Comparison of ENCODE assay signal across 9 cellular contexts in genomic region chr7:43700059-43700501, GRCh38. TPM values are rescaled to one million over a fixed set of nuclear protein-coding genes. Genes with fewer than 3 reads are reported as not detected.
DNase-seq lines count a peak whose midpoint lies in the region; ATAC-seq and TF ChIP-seq lines count a peak whose summit lies in the region.
"Had no signal": no experiment of that assay in that cellular context is flagged by ENCODE, and none has a peak within 500 bp of the region (broad histone marks: within the 10 kb centered on the region; RNA-seq: fewer than 3 reads in every experiment).

No MANE protein-coding gene starts in this region.

- H3K4me2 ChIP-seq in HCT116 (ENCODE audit: low read length): no peak overlapping the region

- peaks cover 89% of the 10 kb centered on the region for H3K79me2 ChIP-seq in HCT116 (ENCODE audit: insufficient read depth, low read length)

- H3K27ac ChIP-seq in HCT116 (ENCODE audit: low read depth, low read length): no peak overlapping the region
- H3K27ac ChIP-seq in brain microvascular endothelial cell: no peak overlapping the region
- H3K27ac ChIP-seq in tibial artery: no peak overlapping the region
- H3K27ac ChIP-seq: SJSA1 had no signal

- intact Hi-C loops in HCT116 (cut with micrococcal nuclease) (loop anchor here (1.0 to 5.0 kb wide), 3 partner anchors 118 to 759 kb away; no protein-coding TSS in a partner anchor), left colon (cut with DNase I, micrococcal nuclease) (loop anchor here in 1 of 2 donors (5.0 kb wide), 1 partner anchor 118 kb away; the partner anchor contains the start of gene STK17A), tibial artery (cut with DNase I; ENCODE audit: low total_unique reads) (loop anchor here (2.0 kb wide), 1 partner anchor 117 kb away; the partner anchor contains the start of gene STK17A)

- ATAC-seq in HCT116 (peak; percentile 60), left colon (peak; percentile 66), HG02981 (IDR thresholded peaks at IDR 0.05; ENCODE audit: unreplicated experiment) (no peak), HG03460 (IDR thresholded peaks at IDR 0.05; ENCODE audit: unreplicated experiment) (no peak)

- H4K20me1 ChIP-seq in HCT116 (ENCODE audit: insufficient read depth): peaks cover 16% of the 10 kb centered on the region; the same call in 1 of the 2 replicates

- RAD21 ChIA-PET in HCT116 (lab: Charles Lee; ENCODE audit: low non-redundant PET in 1 of 2, low total read pairs in 2 of 2, uncharacterized antibody in 2 of 2, unreplicated experiment in 2 of 2): interaction anchor here (0.7 to 4.3 kb wide), 7 partner anchors 52 to 397 kb away, joined by 3 to 35 read pairs (median 3); partner anchors contain the start of gene STK17A (in 2 of the 2)

- POLR2A ChIA-PET in HCT116 (lab: Charles Lee): interaction anchor here (0.5 to 4.8 kb wide), 2 partner anchors 15 to 118 kb away, joined by 3 to 46 read pairs; partner anchors contain the start of gene STK17A

- CTCF ChIA-PET in HCT116 (lab: Charles Lee): interaction anchor here (0.6 to 4.9 kb wide), 25 partner anchors 10 to 1759 kb away, joined by 3 to 194 read pairs (median 4); partner anchors contain the start of gene STK17A

- TF ChIP-seq CTCF in HCT116 (IDR thresholded peaks at IDR 0.05 in 2 of 3, conservative IDR thresholded peaks at IDR 0.05 in 1 of 3; ENCODE audit: borderline replicate concordance in 1 of 3, insufficient read depth in 1 of 3, low read depth in 2 of 3, low read length in 2 of 3): peak; percentile 57 to 95 (median 68)
- TF ChIP-seq CTCF in brain microvascular endothelial cell (IDR thresholded peaks at IDR 0.05; ENCODE audit: low read depth, low read length, missing control alignments): peak; percentile 52
- TF ChIP-seq CTCF in tibial artery (IDR thresholded peaks at IDR 0.05): peak; percentile 63 to 81

- TF ChIP-seq RAD21 in HCT116 (IDR thresholded peaks at IDR 0.05; ENCODE audit: low read depth): peak; percentile 91

- no peak overlapping the region for H2AFZ ChIP-seq in HCT116 (ENCODE audit: low read depth, low read length, poor library complexity, severe bottlenecking)

- no peak for TF ChIP-seq POLR2A in HCT116 (IDR thresholded peaks at IDR 0.05; ENCODE audit: borderline replicate concordance, extremely low read depth, insufficient read depth, insufficient read length)

- no TSS peak for BruUV-seq in HCT116 (replicated peaks; lab: Mats Ljungman, UMichigan)

- H3K36me3 ChIP-seq in HCT116 (ENCODE audit: control insufficient read depth in 1 of 2, insufficient read depth in 2 of 2, low read length in 2 of 2) (no peaks in the 10 kb centered on the region), brain microvascular endothelial cell (replicated peaks) (no peaks in the 10 kb centered on the region), tibial artery (peaks cover 0 to 2% (median 0%) of the 10 kb centered on the region in 3 donors)

- H3K9me2 ChIP-seq in HCT116 (ENCODE audit: insufficient read depth): no peaks in the 10 kb centered on the region

- H3K4me1 ChIP-seq in HCT116 (ENCODE audit: control insufficient read depth in 1 of 2, insufficient read depth in 2 of 2, low read length in 2 of 2): peaks cover 6 to 14% of the 10 kb centered on the region in 2 experiments
- H3K4me1 ChIP-seq in tibial artery: no peaks in the 10 kb centered on the region

- H3K9me3 ChIP-seq in HCT116 (ENCODE audit: control insufficient read depth in 1 of 2, insufficient read depth in 1 of 2, low read depth in 1 of 2, low read length in 2 of 2): no peaks in the 10 kb centered on the region
- H3K9me3 ChIP-seq in tibial artery: no peaks in the 10 kb centered on the region
- H3K9me3 ChIP-seq: SJSA1 had no signal

- no peaks in the 10 kb centered on the region for H3K27me3 ChIP-seq in HCT116 (ENCODE audit: insufficient read depth, low read length)
- H3K27me3 ChIP-seq in brain microvascular endothelial cell (replicated peaks): no peaks in the 10 kb centered on the region
- no peaks in the 10 kb centered on the region for H3K27me3 ChIP-seq in tibial artery
- H3K27me3 ChIP-seq: SJSA1 had no signal

- DNase-seq in Caki2 (ENCODE audit: low read depth): peak; percentile 54
- peak; percentile 31 for DNase-seq in HCT116 (ENCODE audit: low read depth, low spot score)
- DNase-seq in NCI-H446 (lab: John Stamatoyannopoulos, UW): peak; percentile 75 to 83
- no peak for DNase-seq in brain microvascular endothelial cell
- DNase-seq in left colon: no peak
- no peak for DNase-seq in tibial artery

- in situ Hi-C loops in Caki2 (cut with HindIII; ENCODE audit: low pct_unique_long_range_greater_than_20kb, low sequenced_read_pairs) (no loop called here), brain microvascular endothelial cell (cut with HindIII; ENCODE audit: low pct_ligation_motif_present, low sequenced_read_pairs) (no loop called here)

- no peak overlapping the region for H3K9ac ChIP-seq in HCT116 (ENCODE audit: low read length)

- H3K4me3 ChIP-seq in HCT116 (replicated peaks in 1 of 2; ENCODE audit: low read depth in 1 of 2, low read length in 2 of 2) (no peak overlapping the region), brain microvascular endothelial cell (ENCODE audit: low read depth, low read length) (no peak overlapping the region), tibial artery (no peak overlapping the region)
- H3K4me3 ChIP-seq: SJSA1 had no signal

TF ChIP-seq in HCT116, 20 proteins besides CTCF, POLR2A, EP300 and RAD21:
- TF ChIP-seq ZNF274 (IDR thresholded peaks at IDR 0.05; ENCODE audit: low read depth, low read length): no peak
- peak; percentile 31; the same call in 1 of the 2 replicates for TF ChIP-seq CBX3 (IDR thresholded peaks at IDR 0.05; ENCODE audit: low read depth)
- TF ChIP-seq CEBPB (IDR thresholded peaks at IDR 0.05; ENCODE audit: low read depth): peak; percentile 24; the same call in 1 of the 2 replicates

RNA-seq across cellular contexts. Expression of gene COA1, which starts 29.2 kb away (rescaled TPM):
- total RNA-seq in Caki2 (2014; rRNA removed; shearing (Covaris generic); ENCODE audit: low replicate concordance): 104 and 128 TPM in 2 replicates
- total RNA-seq in HCT116 (2021; ENCODE audit: unreplicated experiment): 78.5 TPM
- 39.5 and 52.2 TPM in 2 replicates for polyA plus RNA-seq in HCT116 (2012)
- 10 to 100 TPM; 33.2 to 35.7 TPM for total RNA-seq in left colon

RNA-seq across cellular contexts. Expression of gene BLVRA, which starts 58.4 kb away (rescaled TPM):
- total RNA-seq in Caki2 (2014; rRNA removed; shearing (Covaris generic); ENCODE audit: low replicate concordance): 98.2 and 131 TPM in 2 replicates
- total RNA-seq in HCT116 (2021; ENCODE audit: unreplicated experiment): 29.7 TPM
- polyA plus RNA-seq in HCT116 (2012): 16.8 and 22.1 TPM in 2 replicates
- 10 to 100 TPM in 1 of 2 donors, 1 to 10 TPM in 1; 2.9 to 18.0 TPM for total RNA-seq in left colon

Comparison
In these comparisons a context has a peak if more than half of its experiments do, and no peak if none do; other contexts are left out.
1. DNase-seq: peak in Caki2 (single experiment), HCT116 (single experiment) and NCI-H446 (2 of 2); none in brain microvascular endothelial cell (single experiment), left colon (0 of 2) and tibial artery (0 of 2).
2. ATAC-seq: peak in HCT116 (single experiment) and left colon (single experiment); none in HG02981 (single experiment) and HG03460 (single experiment).
3. Peak in every context shown above with its lines, with median percentiles within 50 percentile points of each other: CTCF ChIP-seq.